8 cellular contexts compared by ENCODE assay signal in genomic region chr17:49548506-49549310, GRCh38.
DNase-seq lines count a peak whose midpoint lies in the region; ATAC-seq and TF ChIP-seq lines count a peak whose summit lies in the region.

No MANE protein-coding gene starts in this region.

- H3K4me3 ChIP-seq in HFF-Myc (replicated peaks; ENCODE audit: low read depth, low read length) (no peak overlapping the region), brain microvascular endothelial cell (ENCODE audit: low read depth, low read length) (no peak overlapping the region)

- no peak overlapping the region for H3K27ac ChIP-seq in C4-2B
- H3K27ac ChIP-seq in brain microvascular endothelial cell: no peak overlapping the region

- TF ChIP-seq CTCF in C4-2B (conservative IDR thresholded peaks at IDR 0.05) (peak; percentile 69), HFF-Myc (IDR thresholded peaks at IDR 0.05; ENCODE audit: low read depth, low read length, missing control alignments) (peak; percentile 76), brain microvascular endothelial cell (IDR thresholded peaks at IDR 0.05; ENCODE audit: low read depth, low read length, missing control alignments) (peak; percentile 84)

- H3K27me3 ChIP-seq in brain microvascular endothelial cell (replicated peaks): peaks cover 9% of the 10 kb centered on the region

- ATAC-seq in HG02610 (IDR thresholded peaks at IDR 0.05; ENCODE audit: unreplicated experiment): no peak
- no peak for ATAC-seq in GM21786 (IDR thresholded peaks at IDR 0.05; ENCODE audit: unreplicated experiment)

- DNase-seq in HFF-Myc (ENCODE audit: extremely low read depth, low read depth): no peak
- DNase-seq in brain microvascular endothelial cell: peak; percentile 39
- DNase-seq in left kidney (ENCODE audit: low read depth, low spot score): peak; percentile 38
- no peak for DNase-seq in activated CD4-positive, alpha-beta T cell treated with anti-CD3 and anti-CD28 coated beads for 1 hour
- no peak for DNase-seq in GF-D8 (lab: John Stamatoyannopoulos, UW)

- in situ Hi-C loops in brain microvascular endothelial cell (cut with HindIII; ENCODE audit: low pct_ligation_motif_present, low sequenced_read_pairs): no loop called here

- no peaks in the 10 kb centered on the region for H3K36me3 ChIP-seq in brain microvascular endothelial cell (replicated peaks)

Comparison
In these comparisons a context has a peak if more than half of its experiments do, and no peak if none do; other contexts are left out.
1. DNase-seq: peak in brain microvascular endothelial cell (single experiment) and left kidney (single experiment); none in HFF-Myc (single experiment), activated CD4-positive, alpha-beta T cell treated with anti-CD3 and anti-CD28 coated beads for 1 hour (single experiment) and GF-D8 (single experiment).
2. Peak in every context shown above with its lines, with median percentiles within 50 percentile points of each other: CTCF ChIP-seq.